In genomic region chr20:39050555-39050902, GRCh38 we compare ENCODE assay signal across 8 cellular contexts.
DNase-seq lines count a peak whose midpoint lies in the region; ATAC-seq and TF ChIP-seq lines count a peak whose summit lies in the region.

No MANE protein-coding gene starts in this region.

- peak overlapping the region; percentile 89 for H3K4me3 Mint-ChIP-seq in T-helper 2 cell treated with Interferon-gamma antibody and Interleukin-4, amounts not matched to agents 5 μg/mL and 100 μg/mL, for 36 hours

- H3K9me3 Mint-ChIP-seq in T-helper 2 cell treated with Interferon-gamma antibody and Interleukin-4, amounts not matched to agents 5 μg/mL and 100 μg/mL, for 36 hours: no peaks in the 10 kb centered on the region

- 62% methylated on average over 4 of the region's 4 CpGs for WGBS in right cardiac atrium
- 57 to 78% (median 66%) methylated on average over 4 of the region's 4 CpGs for WGBS in spleen, 5 donors

- DNase-seq in T-helper 2 cell treated with Interferon-gamma antibody and Interleukin-4, amounts not matched to agents 5 μg/mL and 100 μg/mL, for 36 hours (ENCODE audit: low spot score): no peak
- DNase-seq in T-helper 2 cell (no peak), right cardiac atrium (no peak), spleen (no peak), NCI-H446 treated with DMSO at 0.1 percent for 48 hours (lab: John Stamatoyannopoulos, UW) (no peak)
- no peak for DNase-seq in stimulated activated CD8-positive, alpha-beta memory T cell treated with anti-CD3 and anti-CD28 coated beads, Interleukin-4, amount 100 ng/mL, for 48 hours

- ATAC-seq in right cardiac atrium: no peak
- no peak for ATAC-seq in HG02938 (IDR thresholded peaks at IDR 0.05; ENCODE audit: unreplicated experiment)

- H3K4me3 ChIP-seq in WI38 (ENCODE audit: low read depth, low read length): peak overlapping the region; percentile 65
- peak overlapping the region; percentile 53 for H3K4me3 ChIP-seq in right cardiac atrium (ENCODE audit: low read length)
- peak overlapping the region in 7 of 8 donors; percentile 53 to 82 (median 70) for H3K4me3 ChIP-seq in spleen

- no peak for TF ChIP-seq POLR2A in spleen (IDR thresholded peaks at IDR 0.05)

- H3K4me1 Mint-ChIP-seq in T-helper 2 cell treated with Interferon-gamma antibody and Interleukin-4, amounts not matched to agents 5 μg/mL and 100 μg/mL, for 36 hours (ENCODE audit: low read depth): peaks cover 6% of the 10 kb centered on the region

- H3K27me3 ChIP-seq in right cardiac atrium (ENCODE audit: control insufficient read depth, insufficient read depth) (no peaks in the 10 kb centered on the region), spleen (replicated peaks in 1 of 7) (peaks cover 0 to 21% (median 0%) of the 10 kb centered on the region in 7 donors)

- no peak overlapping the region for H3K27ac Mint-ChIP-seq in T-helper 2 cell treated with Interferon-gamma antibody and Interleukin-4, amounts not matched to agents 5 μg/mL and 100 μg/mL, for 36 hours

- H3K27ac ChIP-seq in right cardiac atrium (ENCODE audit: low read length) (no peak overlapping the region), spleen (peak overlapping the region in 2 of 8 donors; percentile 75 to 81)

- H3K36me3 ChIP-seq in spleen: no peaks in the 10 kb centered on the region

- TF ChIP-seq CTCF in WI38 (IDR thresholded peaks at IDR 0.05; ENCODE audit: low read depth, low read length): no peak
- no peak for TF ChIP-seq CTCF in spleen (IDR thresholded peaks at IDR 0.05 in 8 of 11, conservative IDR thresholded peaks at IDR 0.05 in 3 of 11)

- H3K36me3 Mint-ChIP-seq in T-helper 2 cell treated with Interferon-gamma antibody and Interleukin-4, amounts not matched to agents 5 μg/mL and 100 μg/mL, for 36 hours (ENCODE audit: low read depth): no peaks in the 10 kb centered on the region

- no peaks in the 10 kb centered on the region for H3K4me1 ChIP-seq in right cardiac atrium (ENCODE audit: control insufficient read depth, insufficient read depth, low read length)
- H3K4me1 ChIP-seq in spleen: peaks cover 3 to 19% (median 16%) of the 10 kb centered on the region in 6 donors

- intact Hi-C loops in right cardiac atrium (cut with DNase I): no loop called here
- intact Hi-C loops in spleen (cut with DNase I; ENCODE audit: low total_unique reads): no loop called here

- H3K27me3 Mint-ChIP-seq in T-helper 2 cell treated with Interferon-gamma antibody and Interleukin-4, amounts not matched to agents 5 μg/mL and 100 μg/mL, for 36 hours (ENCODE audit: low read depth): peaks cover 4% of the 10 kb centered on the region

- H3K9me3 ChIP-seq in right cardiac atrium (ENCODE audit: control insufficient read depth, low read length) (no peaks in the 10 kb centered on the region), spleen (no peaks in the 10 kb centered on the region)
